ENCODE assay signal across 1 cellular context in the genomic region with DNA sequence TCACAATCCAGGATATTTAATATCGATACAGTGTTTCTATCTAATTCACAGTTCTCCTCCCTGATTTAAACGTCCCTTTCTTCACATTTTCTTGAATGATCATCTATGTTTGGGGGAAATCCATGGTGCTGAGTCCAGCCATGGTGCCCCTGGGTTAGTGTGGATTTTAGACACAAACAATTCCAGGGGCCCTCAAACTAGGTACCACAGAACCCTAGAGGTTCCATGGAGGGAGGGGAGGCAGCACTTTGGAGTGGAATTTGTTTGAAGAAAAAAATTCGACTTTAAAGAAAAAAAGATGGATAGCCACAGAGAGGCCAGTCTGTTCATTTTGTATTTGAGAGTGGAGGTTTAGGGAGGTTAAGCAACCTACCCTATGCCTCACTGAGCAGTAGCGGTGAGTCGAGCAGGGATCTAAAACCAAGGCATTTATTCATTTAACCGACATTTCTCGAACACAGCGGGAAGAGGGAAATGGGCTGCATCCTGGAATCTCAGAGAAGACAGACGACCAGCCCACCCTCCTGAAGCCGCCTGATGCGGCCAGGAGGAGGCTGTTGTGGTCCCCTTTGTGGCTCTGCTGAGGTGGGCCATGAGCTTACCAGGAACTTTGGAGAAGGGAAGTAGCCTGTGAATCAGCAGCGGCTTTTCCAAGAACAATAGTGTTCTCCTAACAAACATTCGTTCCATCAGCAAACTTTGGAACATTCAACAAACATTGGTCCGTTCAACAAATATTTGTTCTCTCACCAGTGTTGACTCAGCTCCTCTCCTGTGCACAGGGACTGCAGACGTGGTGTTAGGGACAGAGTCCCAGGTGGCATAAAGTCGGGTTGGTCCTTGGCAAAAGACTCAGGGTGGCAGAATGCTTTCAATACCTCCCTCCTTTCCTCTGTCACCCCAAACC.
TF ChIP-seq lines count a peak whose summit lies in the region.

No MANE protein-coding gene starts in this region.

TF ChIP-seq in liver, 16 proteins besides CTCF, POLR2A, EP300 and RAD21 (continued from another document):
- TF ChIP-seq, protein P1, sequence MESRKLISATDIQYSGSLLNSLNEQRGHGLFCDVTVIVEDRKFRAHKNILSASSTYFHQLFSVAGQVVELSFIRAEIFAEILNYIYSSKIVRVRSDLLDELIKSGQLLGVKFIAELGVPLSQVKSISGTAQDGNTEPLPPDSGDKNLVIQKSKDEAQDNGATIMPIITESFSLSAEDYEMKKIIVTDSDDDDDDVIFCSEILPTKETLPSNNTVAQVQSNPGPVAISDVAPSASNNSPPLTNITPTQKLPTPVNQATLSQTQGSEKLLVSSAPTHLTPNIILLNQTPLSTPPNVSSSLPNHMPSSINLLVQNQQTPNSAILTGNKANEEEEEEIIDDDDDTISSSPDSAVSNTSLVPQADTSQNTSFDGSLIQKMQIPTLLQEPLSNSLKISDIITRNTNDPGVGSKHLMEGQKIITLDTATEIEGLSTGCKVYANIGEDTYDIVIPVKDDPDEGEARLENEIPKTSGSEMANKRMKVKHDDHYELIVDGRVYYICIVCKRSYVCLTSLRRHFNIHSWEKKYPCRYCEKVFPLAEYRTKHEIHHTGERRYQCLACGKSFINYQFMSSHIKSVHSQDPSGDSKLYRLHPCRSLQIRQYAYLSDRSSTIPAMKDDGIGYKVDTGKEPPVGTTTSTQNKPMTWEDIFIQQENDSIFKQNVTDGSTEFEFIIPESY (IDR thresholded peaks at IDR 0.05), result no peak
- TF ChIP-seq SP1 (IDR thresholded peaks at IDR 0.05) (peak; percentile 77), HNF4G (IDR thresholded peaks at IDR 0.05) (peak; percentile 35), RXRA (IDR thresholded peaks at IDR 0.05) (peak; percentile 50 to 93)
- TF ChIP-seq, protein P2, sequence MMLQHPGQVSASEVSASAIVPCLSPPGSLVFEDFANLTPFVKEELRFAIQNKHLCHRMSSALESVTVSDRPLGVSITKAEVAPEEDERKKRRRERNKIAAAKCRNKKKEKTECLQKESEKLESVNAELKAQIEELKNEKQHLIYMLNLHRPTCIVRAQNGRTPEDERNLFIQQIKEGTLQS (IDR thresholded peaks at IDR 0.05), result no peak
